1 cellular context compared by ENCODE assay signal in genomic region chr9:27791311-27791710, GRCh38.
TF ChIP-seq lines count a peak whose summit lies in the region.

No MANE protein-coding gene starts in this region.

TF ChIP-seq in SK-N-SH treated with all-trans-retinoic acid at 6 μM for 48 hours, 23 proteins besides CTCF, POLR2A, EP300 and RAD21 (continued from another document):
- TF ChIP-seq CREB5 (CRISPR knock-in tag; IDR thresholded peaks at IDR 0.05; ENCODE audit: low read depth) (no peak), ZFP30 (CRISPR knock-in tag; IDR thresholded peaks at IDR 0.05) (no peak), SNAI2 (CRISPR knock-in tag; IDR thresholded peaks at IDR 0.05) (no peak), GLIS3 (CRISPR knock-in tag; IDR thresholded peaks at IDR 0.05) (no peak), ZFP3 (CRISPR knock-in tag; IDR thresholded peaks at IDR 0.05) (no peak), OSR1 (CRISPR knock-in tag; IDR thresholded peaks at IDR 0.05) (no peak), RARB (CRISPR knock-in tag; IDR thresholded peaks at IDR 0.05) (no peak)
